Comparison of ENCODE assay signal across 31 cellular contexts in genomic region chr11:116916872-116917271, GRCh38.
"Had no signal": no experiment of that assay in that cellular context is flagged by ENCODE, and none has a peak within 500 bp of the region (broad histone marks: within the 10 kb centered on the region; RNA-seq: fewer than 3 reads in every experiment).

No MANE protein-coding gene starts in this region.

- H3K79me2 ChIP-seq: hepatocyte, parathyroid adenoma had no signal

- DNase-seq: activated CD4-positive, alpha-beta T cell treated with anti-CD3 and anti-CD28 coated beads, Interleukin-2, amount 50 U/mL, for 1 hour; activated CD8-positive, alpha-beta memory T cell treated with anti-CD3 and anti-CD28 coated beads, Interleukin-2, amount 10 ng/mL, durations not matched to agents 7 days and 5 days; activated CD8-positive, alpha-beta T cell treated with anti-CD3 and anti-CD28 coated beads, Interleukin-2, amount 10 ng/mL, durations not matched to agents 7 days and 5 days; activated naive CD4-positive, alpha-beta T cell; activated naive CD8-positive, alpha-beta T cell treated with anti-CD3 and anti-CD28 coated beads, Interleukin-2, amount 10 ng/mL, durations not matched to agents 7 days and 5 days; activated T-cell treated with anti-CD3 and anti-CD28 coated beads, Interleukin-2, amount 50 U/mL, for 48 hours; amniotic stem cell; brain microvascular endothelial cell; dorsolateral prefrontal cortex; effector memory CD8-positive, alpha-beta T cell; erythroblast; gastrocnemius medialis; glutamatergic neuron; left cardiac atrium; left ventricle myocardium superior; mammary epithelial cell; midbrain; naive thymus-derived CD8-positive, alpha-beta T cell; occipital lobe; stimulated activated CD4-positive, alpha-beta T cell treated with anti-CD3 and anti-CD28 coated beads, Interleukin-1b, Interleukin-23, amount 100 ng/mL, for 48 hours; stimulated activated CD4-positive, alpha-beta T cell treated with anti-CD3 and anti-CD28 coated beads, Interleukin-4, amount 100 ng/mL, for 4 hours; stimulated activated CD8-positive, alpha-beta memory T cell treated with anti-CD3 and anti-CD28 coated beads, Interleukin-4, amount 100 ng/mL, for 48 hours; stimulated activated naive CD4-positive, alpha-beta T cell treated with Interleukin-2 at 50 U/mL for 16 hours; T-helper 2 cell had no signal

- H3K4me3 ChIP-seq: coronary artery, dorsolateral prefrontal cortex, gastrocnemius medialis, hepatocyte, right atrium auricular region, smooth muscle cell, tibial nerve had no signal

- H3K27me3 Mint-ChIP-seq: activated CD8-positive, alpha-beta memory T cell treated with anti-CD3 and anti-CD28 coated beads, Interleukin-2, amount 10 ng/mL, durations not matched to agents 7 days and 5 days; activated naive CD8-positive, alpha-beta T cell treated with anti-CD3 and anti-CD28 coated beads, Interleukin-2, amount 10 ng/mL, durations not matched to agents 7 days and 5 days; effector memory CD8-positive, alpha-beta T cell; naive thymus-derived CD8-positive, alpha-beta T cell had no signal

- H3K4me2 ChIP-seq: hepatocyte, smooth muscle cell had no signal

- H3K9me3 ChIP-seq: gastrocnemius medialis, right atrium auricular region, tibial nerve had no signal

- H3K4me1 Mint-ChIP-seq: neural crest cell had no signal

- H3K9me3 Mint-ChIP-seq: activated naive CD8-positive, alpha-beta T cell treated with anti-CD3 and anti-CD28 coated beads, Interleukin-2, amount 10 ng/mL, durations not matched to agents 7 days and 5 days; effector memory CD8-positive, alpha-beta T cell; naive thymus-derived CD8-positive, alpha-beta T cell; neural crest cell had no signal

- H2AFZ ChIP-seq: hepatocyte, parathyroid adenoma had no signal

- ATAC-seq: activated CD8-positive, alpha-beta memory T cell treated with anti-CD3 and anti-CD28 coated beads, Interleukin-2, amount 10 ng/mL, durations not matched to agents 7 days and 5 days; activated CD8-positive, alpha-beta T cell treated with anti-CD3 and anti-CD28 coated beads, Interleukin-2, amount 10 ng/mL, durations not matched to agents 7 days and 5 days; effector memory CD8-positive, alpha-beta T cell; gastrocnemius medialis; left cardiac atrium; left ventricle myocardium superior; naive thymus-derived CD8-positive, alpha-beta T cell had no signal

- H3K4me1 ChIP-seq: parathyroid adenoma had no signal

- H3K27ac Mint-ChIP-seq: activated CD8-positive, alpha-beta memory T cell treated with anti-CD3 and anti-CD28 coated beads, Interleukin-2, amount 10 ng/mL, durations not matched to agents 7 days and 5 days; activated CD8-positive, alpha-beta T cell treated with anti-CD3 and anti-CD28 coated beads, Interleukin-2, amount 10 ng/mL, durations not matched to agents 7 days and 5 days; activated naive CD8-positive, alpha-beta T cell treated with anti-CD3 and anti-CD28 coated beads, Interleukin-2, amount 10 ng/mL, durations not matched to agents 7 days and 5 days had no signal

- H3K4me3 Mint-ChIP-seq: activated CD8-positive, alpha-beta memory T cell treated with anti-CD3 and anti-CD28 coated beads, Interleukin-2, amount 10 ng/mL, durations not matched to agents 7 days and 5 days; activated CD8-positive, alpha-beta T cell treated with anti-CD3 and anti-CD28 coated beads, Interleukin-2, amount 10 ng/mL, durations not matched to agents 7 days and 5 days; activated naive CD8-positive, alpha-beta T cell treated with anti-CD3 and anti-CD28 coated beads, Interleukin-2, amount 10 ng/mL, durations not matched to agents 7 days and 5 days; effector memory CD8-positive, alpha-beta T cell; naive thymus-derived CD8-positive, alpha-beta T cell; neural crest cell had no signal

- H3K36me3 ChIP-seq: brain microvascular endothelial cell, gastrocnemius medialis, tibial nerve had no signal

- H3K27ac ChIP-seq: brain microvascular endothelial cell, coronary artery, gastrocnemius medialis, hepatocyte, parathyroid adenoma, right atrium auricular region, tibial nerve had no signal
